In genomic region chr6:51213806-51214205, GRCh38 we compare ENCODE assay signal across 16 cellular contexts.
DNase-seq lines count a peak whose midpoint lies in the region; ATAC-seq and TF ChIP-seq lines count a peak whose summit lies in the region.
"Had no signal": no experiment of that assay in that cellular context is flagged by ENCODE, and none has a peak within 500 bp of the region (broad histone marks: within the 10 kb centered on the region; RNA-seq: fewer than 3 reads in every experiment).

No MANE protein-coding gene starts in this region.

- H3K27me3 ChIP-seq in lower lobe of right lung (ENCODE audit: low read depth): no peaks in the 10 kb centered on the region

- no peaks in the 10 kb centered on the region for H3K4me1 ChIP-seq in lower lobe of right lung

- H3K36me3 ChIP-seq in lower lobe of right lung: no peaks in the 10 kb centered on the region
- H3K36me3 ChIP-seq: thoracic aorta had no signal

- H3K4me3 ChIP-seq in lower lobe of right lung (peak overlapping the region; percentile 6), foreskin fibroblast (ENCODE audit: low read depth in 1 of 2, low read length in 2 of 2) (no peak overlapping the region)
- H3K4me3 ChIP-seq: mucosa of descending colon, thoracic aorta had no signal

- H3K9me3 ChIP-seq in lower lobe of right lung: no peaks in the 10 kb centered on the region
- H3K9me3 ChIP-seq: mucosa of descending colon, thoracic aorta had no signal

- TF ChIP-seq CTCF in lower lobe of right lung (IDR thresholded peaks at IDR 0.05) (no peak), type B pancreatic cell (conservative IDR thresholded peaks at IDR 0.05) (no peak), foreskin fibroblast (IDR thresholded peaks at IDR 0.05; ENCODE audit: low read depth, low read length) (no peak)

- H3K4me3 Mint-ChIP-seq in type B pancreatic cell: peak overlapping the region; percentile 75
- H3K4me3 Mint-ChIP-seq: activated T-helper 1 cell treated with anti-CD3 and anti-CD28 coated beads, Interleukin-12 subunit alpha, Interleukin-12 subunit beta, Interleukin-2, Interleukin-4 antibody, amounts not matched to agents 30 ng/mL and 10 ng/mL and 1 ng/mL, durations not matched to agents 14 hours and 24 hours and 36 hours; CD4-positive, CD25-positive, alpha-beta regulatory T cell had no signal

- H3K4me1 Mint-ChIP-seq in type B pancreatic cell (ENCODE audit: unreplicated experiment): peaks cover 11% of the 10 kb centered on the region
- H3K4me1 Mint-ChIP-seq: CD4-positive, CD25-positive, alpha-beta regulatory T cell had no signal

- peaks cover 25% of the 10 kb centered on the region for H3K27me3 Mint-ChIP-seq in type B pancreatic cell
- H3K27me3 Mint-ChIP-seq: CD4-positive, CD25-positive, alpha-beta regulatory T cell had no signal

- ATAC-seq in lower lobe of right lung: no peak
- ATAC-seq in HG03045 (IDR thresholded peaks at IDR 0.05; ENCODE audit: unreplicated experiment): no peak
- ATAC-seq: mucosa of descending colon had no signal

- H3K27ac Mint-ChIP-seq in type B pancreatic cell: no peak overlapping the region
- H3K27ac Mint-ChIP-seq: activated T-helper 1 cell treated with anti-CD3 and anti-CD28 coated beads, Interleukin-12 subunit alpha, Interleukin-12 subunit beta, Interleukin-2, Interleukin-4 antibody, amounts not matched to agents 30 ng/mL and 10 ng/mL and 1 ng/mL, durations not matched to agents 14 hours and 24 hours and 36 hours; CD4-positive, CD25-positive, alpha-beta regulatory T cell had no signal

- intact Hi-C loops in lower lobe of right lung (cut with DNase I): no loop called here

- H3K9me3 Mint-ChIP-seq in type B pancreatic cell: no peaks in the 10 kb centered on the region
- H3K9me3 Mint-ChIP-seq: activated T-helper 1 cell treated with anti-CD3 and anti-CD28 coated beads, Interleukin-12 subunit alpha, Interleukin-12 subunit beta, Interleukin-2, Interleukin-4 antibody, amounts not matched to agents 30 ng/mL and 10 ng/mL and 1 ng/mL, durations not matched to agents 14 hours and 24 hours and 36 hours had no signal

- no peak overlapping the region for H3K27ac ChIP-seq in lower lobe of right lung
- H3K27ac ChIP-seq: thoracic aorta had no signal

- no peaks in the 10 kb centered on the region for H3K36me3 Mint-ChIP-seq in type B pancreatic cell
- H3K36me3 Mint-ChIP-seq: CD4-positive, CD25-positive, alpha-beta regulatory T cell had no signal

- DNase-seq in NCI-H526 treated with DMSO at 0.1 percent for 48 hours (lab: John Stamatoyannopoulos, UW): peak; percentile 81
- DNase-seq in ecto neural progenitor cell (ENCODE audit: low spot score): peak; percentile 57
- DNase-seq in lower lobe of right lung: peak; percentile 29
- no peak for DNase-seq in type B pancreatic cell (ENCODE audit: extremely low spot score, unreplicated experiment)
- DNase-seq in activated CD4-positive, alpha-beta T cell treated with anti-CD3 and anti-CD28 coated beads for 4 hours: no peak
- no peak for DNase-seq in foreskin fibroblast
- DNase-seq: activated CD4-positive, alpha-beta T cell treated with anti-CD3 and anti-CD28 coated beads, Interleukin-2, amount 50 U/mL, for 48 hours; NCI-H2107; NK-92 treated with Interleukin-12 subunit alpha and Interleukin-12 subunit beta, amount 100 ng/mL, for 24 hours; SHP77 treated with DMSO at 0.1 percent for 48 hours; T-helper 9 cell had no signal

Comparison
In these comparisons a context has a peak if more than half of its experiments do, and no peak if none do; other contexts are left out.
1. DNase-seq: peak in NCI-H526 treated with DMSO at 0.1 percent for 48 hours (single experiment), ecto neural progenitor cell (single experiment) and lower lobe of right lung (single experiment); none in type B pancreatic cell (single experiment), activated CD4-positive, alpha-beta T cell treated with anti-CD3 and anti-CD28 coated beads for 4 hours (0 of 2) and foreskin fibroblast (0 of 2).